1 cellular context compared by ENCODE assay signal in the genomic region with DNA sequence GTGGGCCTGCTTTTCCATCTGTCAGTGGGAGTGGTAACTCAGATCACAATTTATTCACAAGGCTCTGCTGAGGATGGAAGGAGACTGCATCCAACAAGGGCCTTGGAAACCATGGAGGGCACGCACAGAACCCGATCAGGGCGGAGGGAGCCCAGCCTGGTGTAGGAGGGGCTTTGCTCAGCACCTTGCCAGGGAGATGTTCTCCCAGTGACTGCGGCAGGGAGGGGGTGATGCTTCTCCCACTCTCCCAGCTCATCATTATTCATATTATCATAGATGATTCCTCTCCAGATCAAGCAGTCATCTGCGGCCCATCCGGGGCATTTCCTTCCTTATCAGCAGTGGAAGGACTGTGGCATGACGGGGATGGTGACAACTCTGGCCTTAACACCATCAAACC.
TF ChIP-seq lines count a peak whose summit lies in the region.

No MANE protein-coding gene starts in this region.

TF ChIP-seq in A549, 52 proteins besides CTCF, POLR2A, EP300 and RAD21 (continued from another document):
- TF ChIP-seq REST (IDR thresholded peaks at IDR 0.05) (no peak), NPAS2 (CRISPR knock-in tag; IDR thresholded peaks at IDR 0.05; ENCODE audit: borderline replicate concordance) (no peak), CHD4 (IDR thresholded peaks at IDR 0.05; ENCODE audit: borderline replicate concordance) (no peak), HOXA7 (CRISPR knock-in tag; IDR thresholded peaks at IDR 0.05) (no peak), NFE2L2 (conservative IDR thresholded peaks at IDR 0.05; ENCODE audit: low read length) (no peak), SREBF2 (IDR thresholded peaks at IDR 0.05) (no peak), MAFK (IDR thresholded peaks at IDR 0.05; ENCODE audit: partially characterized antibody) (no peak), CHD2 (IDR thresholded peaks at IDR 0.05; ENCODE audit: low read length, partially characterized antibody) (no peak), EHMT2 (IDR thresholded peaks at IDR 0.05; ENCODE audit: low read depth) (no peak), PHF8 (IDR thresholded peaks at IDR 0.05; ENCODE audit: borderline replicate concordance, low read depth) (no peak), JUNB (IDR thresholded peaks at IDR 0.05) (no peak)
- TF ChIP-seq, protein P1, sequence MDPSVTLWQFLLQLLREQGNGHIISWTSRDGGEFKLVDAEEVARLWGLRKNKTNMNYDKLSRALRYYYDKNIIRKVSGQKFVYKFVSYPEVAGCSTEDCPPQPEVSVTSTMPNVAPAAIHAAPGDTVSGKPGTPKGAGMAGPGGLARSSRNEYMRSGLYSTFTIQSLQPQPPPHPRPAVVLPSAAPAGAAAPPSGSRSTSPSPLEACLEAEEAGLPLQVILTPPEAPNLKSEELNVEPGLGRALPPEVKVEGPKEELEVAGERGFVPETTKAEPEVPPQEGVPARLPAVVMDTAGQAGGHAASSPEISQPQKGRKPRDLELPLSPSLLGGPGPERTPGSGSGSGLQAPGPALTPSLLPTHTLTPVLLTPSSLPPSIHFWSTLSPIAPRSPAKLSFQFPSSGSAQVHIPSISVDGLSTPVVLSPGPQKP (IDR thresholded peaks at IDR 0.05; ENCODE audit: low read depth, low read length): no peak
